ENCODE assay signal across 1 cellular context in the genomic region with DNA sequence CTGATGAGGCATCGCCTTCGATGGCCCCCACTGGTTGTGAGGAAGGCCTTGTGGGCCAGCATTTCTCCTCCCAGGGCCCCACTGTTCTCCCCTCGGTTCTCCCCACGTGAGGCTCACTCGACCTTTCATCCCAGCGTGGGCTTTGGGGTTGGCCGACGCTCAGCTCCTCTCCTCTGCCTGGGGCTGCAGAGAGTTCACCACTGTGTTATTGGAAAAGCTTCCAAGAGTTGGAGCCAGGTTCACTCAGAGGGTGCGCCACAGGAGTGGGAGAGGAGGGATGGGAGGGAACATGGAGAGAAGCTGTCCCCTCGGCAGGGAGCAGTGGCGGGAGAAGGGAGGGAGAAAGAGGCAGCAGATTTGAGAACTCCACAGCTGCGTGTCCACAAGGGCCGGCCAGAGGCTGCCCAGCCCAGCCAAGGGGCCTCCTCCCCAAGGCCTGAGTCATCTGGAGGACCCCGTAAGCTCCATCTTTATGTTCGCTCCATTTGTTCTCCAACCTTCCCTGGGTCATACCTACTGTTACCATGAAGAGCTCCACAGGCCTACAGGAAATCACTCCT.
TF ChIP-seq lines count a peak whose summit lies in the region.

No MANE protein-coding gene starts in this region.

TF ChIP-seq in H1, 55 proteins besides CTCF, POLR2A, EP300 and RAD21 (continued from another document):
- TF ChIP-seq POLR2AphosphoS5 (IDR thresholded peaks at IDR 0.05; ENCODE audit: low read depth, low read length) (no peak), EZH2 (IDR thresholded peaks at IDR 0.05; ENCODE audit: low read depth, low read length, severe bottlenecking) (no peak), CBX8 (IDR thresholded peaks at IDR 0.05; ENCODE audit: borderline replicate concordance, low read depth, low read length) (no peak), KDM4A (IDR thresholded peaks at IDR 0.05; ENCODE audit: low read depth, low read length, severe bottlenecking) (no peak), CEBPB (IDR thresholded peaks at IDR 0.05; ENCODE audit: low read depth, low read length) (no peak), TEAD4 (IDR thresholded peaks at IDR 0.05; ENCODE audit: low read depth, low read length) (no peak), BACH1 (IDR thresholded peaks at IDR 0.05; ENCODE audit: low read length) (no peak), KDM5A (IDR thresholded peaks at IDR 0.05; ENCODE audit: low read length) (no peak), KDM1A (IDR thresholded peaks at IDR 0.05; ENCODE audit: borderline replicate concordance, low read length) (no peak), RXRA (IDR thresholded peaks at IDR 0.05; ENCODE audit: insufficient read depth, low read depth, low read length) (no peak), BCL11A (IDR thresholded peaks at IDR 0.05; ENCODE audit: low read depth in 2 of 2, low read length in 2 of 2) (no peak)
- TF ChIP-seq, protein P1, sequence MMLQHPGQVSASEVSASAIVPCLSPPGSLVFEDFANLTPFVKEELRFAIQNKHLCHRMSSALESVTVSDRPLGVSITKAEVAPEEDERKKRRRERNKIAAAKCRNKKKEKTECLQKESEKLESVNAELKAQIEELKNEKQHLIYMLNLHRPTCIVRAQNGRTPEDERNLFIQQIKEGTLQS (IDR thresholded peaks at IDR 0.05; ENCODE audit: insufficient read depth, low read depth, low read length): no peak
